Comparison of ENCODE assay signal across 1 cellular context in the genomic region with DNA sequence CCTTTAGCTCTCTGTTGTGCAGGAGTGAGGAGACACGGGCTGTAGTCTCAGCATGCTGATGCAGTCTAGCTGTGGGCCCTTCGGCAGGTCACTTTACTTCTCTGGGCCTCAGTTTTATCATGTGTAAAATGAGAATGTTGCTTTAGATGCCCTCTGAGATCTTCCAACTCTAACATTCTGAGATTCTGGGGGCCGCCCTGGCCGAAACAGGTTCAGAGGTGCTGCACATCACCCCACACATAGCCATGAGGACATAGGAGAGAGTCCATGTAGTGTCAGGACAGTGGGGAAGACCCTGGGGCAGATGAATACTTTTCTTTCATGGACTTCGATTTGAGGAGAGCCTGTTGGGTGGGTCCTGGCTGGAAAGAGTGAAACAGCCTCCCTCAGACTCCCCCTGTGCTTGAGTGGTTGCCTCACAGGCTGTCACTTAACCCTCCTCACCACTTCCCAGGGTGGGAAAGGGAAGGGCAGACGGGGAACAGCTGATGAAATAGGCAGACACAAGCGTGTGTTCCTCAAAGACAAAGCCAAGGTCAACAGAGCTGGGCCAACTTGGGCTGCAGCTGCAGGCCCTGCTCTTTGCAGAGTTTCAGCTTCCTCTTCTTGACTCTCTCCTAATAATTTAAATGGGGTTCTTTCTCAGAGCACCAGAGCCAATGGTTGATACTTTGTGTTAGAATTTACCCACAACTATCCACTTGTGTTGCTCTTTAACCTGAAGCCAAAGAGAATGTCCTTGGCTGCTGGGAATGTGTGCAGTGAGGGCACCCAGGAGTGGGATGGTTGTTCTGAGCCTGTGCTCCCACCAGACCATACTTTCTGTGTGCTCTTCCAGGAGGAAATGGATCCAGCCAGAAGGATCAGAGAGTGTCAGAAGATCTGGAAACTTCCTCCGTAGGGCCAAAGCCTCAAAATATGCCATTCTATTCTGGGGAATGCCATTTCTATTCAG.
TF ChIP-seq lines count a peak whose summit lies in the region.

No MANE protein-coding gene starts in this region.

TF ChIP-seq in K562, 482 proteins besides CTCF, POLR2A, EP300 and RAD21 (continued from another document and continues in another):
- TF ChIP-seq, protein P1, sequence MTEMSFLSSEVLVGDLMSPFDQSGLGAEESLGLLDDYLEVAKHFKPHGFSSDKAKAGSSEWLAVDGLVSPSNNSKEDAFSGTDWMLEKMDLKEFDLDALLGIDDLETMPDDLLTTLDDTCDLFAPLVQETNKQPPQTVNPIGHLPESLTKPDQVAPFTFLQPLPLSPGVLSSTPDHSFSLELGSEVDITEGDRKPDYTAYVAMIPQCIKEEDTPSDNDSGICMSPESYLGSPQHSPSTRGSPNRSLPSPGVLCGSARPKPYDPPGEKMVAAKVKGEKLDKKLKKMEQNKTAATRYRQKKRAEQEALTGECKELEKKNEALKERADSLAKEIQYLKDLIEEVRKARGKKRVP (CRISPR knock-in tag; IDR thresholded peaks at IDR 0.05) = peak; percentile 94
- TF ChIP-seq NR2C2 (CRISPR knock-in tag; IDR thresholded peaks at IDR 0.05) (no peak), NR2C2 (tag; IDR thresholded peaks at IDR 0.05) (peak; percentile 63), ELF2 (CRISPR knock-in tag; IDR thresholded peaks at IDR 0.05) (no peak), RBFOX2 (IDR thresholded peaks at IDR 0.05; ENCODE audit: low read depth, low read length) (0 out of 2 replicates have a peak, but pooled peaks have one; percentile 31), MYC (IDR thresholded peaks at IDR 0.05; ENCODE audit: low read depth, low read length) (peak; percentile 77), MYC (CRISPR knock-in tag; IDR thresholded peaks at IDR 0.05; ENCODE audit: borderline replicate concordance, low read depth) (no peak), KLF6 (CRISPR knock-in tag; IDR thresholded peaks at IDR 0.05; ENCODE audit: borderline replicate concordance) (peak; percentile 77; the same call in 1 of the 2 replicates), ZNF408 (CRISPR knock-in tag; IDR thresholded peaks at IDR 0.05; ENCODE audit: low read depth) (no peak), DMBX1 (CRISPR knock-in tag; IDR thresholded peaks at IDR 0.05; ENCODE audit: borderline replicate concordance) (peak; percentile 67; the same call in 1 of the 2 replicates), TRIM24 (IDR thresholded peaks at IDR 0.05) (peak; percentile 79 to 82; a peak in 2 of 4 replicates), MEF2A (IDR thresholded peaks at IDR 0.05; ENCODE audit: control insufficient read depth, low read depth, low read length) (no peak), MTA3 (IDR thresholded peaks at IDR 0.05; ENCODE audit: borderline replicate concordance) (peak; percentile 44; the same call in 1 of the 2 replicates), ZBTB8A (IDR thresholded peaks at IDR 0.05; ENCODE audit: partially characterized antibody) (no peak), NFYB (IDR thresholded peaks at IDR 0.05; ENCODE audit: extremely low read depth, insufficient read length) (no peak), ZNF217 (CRISPR knock-in tag; IDR thresholded peaks at IDR 0.05) (no peak), SMAD4 (CRISPR knock-in tag; conservative IDR thresholded peaks at IDR 0.05) (peak; percentile 91), NR4A1 (CRISPR knock-in tag; IDR thresholded peaks at IDR 0.05) (no peak), NR4A1 (tag; IDR thresholded peaks at IDR 0.05) (0 out of 2 replicates have a peak, but pooled peaks have one; percentile 48), SMARCE1 (IDR thresholded peaks at IDR 0.05) (peak; percentile 24; the same call in 1 of the 2 replicates), FOXJ2 (tag; IDR thresholded peaks at IDR 0.05) (peak; percentile 61; the same call in 1 of the 2 replicates), RBM25 (IDR thresholded peaks at IDR 0.05; ENCODE audit: low read depth, low read length, severe bottlenecking) (no peak), ZNF766 (CRISPR knock-in tag; conservative IDR thresholded peaks at IDR 0.05) (0 out of 2 replicates have a peak, but pooled peaks have one; percentile 46), CTBP1 (IDR thresholded peaks at IDR 0.05; ENCODE audit: borderline replicate concordance) (peak; percentile 60; the same call in 1 of the 2 replicates), ESRRA (IDR thresholded peaks at IDR 0.05; ENCODE audit: borderline replicate concordance, low read depth) (peak; percentile 100), JUND (IDR thresholded peaks at IDR 0.05; ENCODE audit: borderline replicate concordance, low read depth, low read length) (peak; percentile 46; the same call in 1 of the 2 replicates), JUND (tag; IDR thresholded peaks at IDR 0.05; ENCODE audit: borderline replicate concordance, low read depth, low read length) (no peak; the same call in 2 of the 3 replicates), DIDO1 (tag; IDR thresholded peaks at IDR 0.05; ENCODE audit: low read depth) (no peak), ZNF197 (CRISPR knock-in tag; IDR thresholded peaks at IDR 0.05; ENCODE audit: low read depth) (0 out of 2 replicates have a peak, but pooled peaks have one; percentile 27), RCOR1 (IDR thresholded peaks at IDR 0.05; ENCODE audit: borderline replicate concordance in 1 of 2, low read depth in 2 of 2, low read length in 2 of 2) (peak in 1 of 2 experiments; percentile 20; a peak in 1 of 4 replicates), NBN (IDR thresholded peaks at IDR 0.05; ENCODE audit: low read depth) (peak; percentile 33; the same call in 1 of the 2 replicates), KAT8 (IDR thresholded peaks at IDR 0.05; ENCODE audit: low read depth) (no peak), FOXM1 (IDR thresholded peaks at IDR 0.05; ENCODE audit: low read depth) (no peak), FOXM1 (CRISPR knock-in tag; IDR thresholded peaks at IDR 0.05; ENCODE audit: low read depth) (no peak), DNMT1 (IDR thresholded peaks at IDR 0.05) (no peak), SOX6 (IDR thresholded peaks at IDR 0.05) (peak; percentile 67; the same call in 1 of the 2 replicates), ZNF644 (tag; IDR thresholded peaks at IDR 0.05; ENCODE audit: low read depth) (peak; percentile 69; the same call in 1 of the 2 replicates), BACH1 (tag; IDR thresholded peaks at IDR 0.05) (peak; percentile 70), NFXL1 (CRISPR knock-in tag; IDR thresholded peaks at IDR 0.05) (0 out of 2 replicates have a peak, but pooled peaks have one; percentile 12), NR2C1 (IDR thresholded peaks at IDR 0.05) (no peak), NR2C1 (tag; IDR thresholded peaks at IDR 0.05) (peak; percentile 71; the same call in 1 of the 2 replicates), RNF2 (IDR thresholded peaks at IDR 0.05) (peak; percentile 65; the same call in 1 of the 2 replicates), JUN (IDR thresholded peaks at IDR 0.05; ENCODE audit: borderline replicate concordance, low read depth, low read length) (0 out of 2 replicates have a peak, but pooled peaks have one; percentile 23), JUN (CRISPR knock-in tag; IDR thresholded peaks at IDR 0.05; ENCODE audit: borderline replicate concordance) (no peak), ATF7 (IDR thresholded peaks at IDR 0.05) (peak; percentile 73), CBX1 (IDR thresholded peaks at IDR 0.05; ENCODE audit: low read depth) (peak; percentile 68; the same call in 1 of the 2 replicates)
- TF ChIP-seq, protein P2, sequence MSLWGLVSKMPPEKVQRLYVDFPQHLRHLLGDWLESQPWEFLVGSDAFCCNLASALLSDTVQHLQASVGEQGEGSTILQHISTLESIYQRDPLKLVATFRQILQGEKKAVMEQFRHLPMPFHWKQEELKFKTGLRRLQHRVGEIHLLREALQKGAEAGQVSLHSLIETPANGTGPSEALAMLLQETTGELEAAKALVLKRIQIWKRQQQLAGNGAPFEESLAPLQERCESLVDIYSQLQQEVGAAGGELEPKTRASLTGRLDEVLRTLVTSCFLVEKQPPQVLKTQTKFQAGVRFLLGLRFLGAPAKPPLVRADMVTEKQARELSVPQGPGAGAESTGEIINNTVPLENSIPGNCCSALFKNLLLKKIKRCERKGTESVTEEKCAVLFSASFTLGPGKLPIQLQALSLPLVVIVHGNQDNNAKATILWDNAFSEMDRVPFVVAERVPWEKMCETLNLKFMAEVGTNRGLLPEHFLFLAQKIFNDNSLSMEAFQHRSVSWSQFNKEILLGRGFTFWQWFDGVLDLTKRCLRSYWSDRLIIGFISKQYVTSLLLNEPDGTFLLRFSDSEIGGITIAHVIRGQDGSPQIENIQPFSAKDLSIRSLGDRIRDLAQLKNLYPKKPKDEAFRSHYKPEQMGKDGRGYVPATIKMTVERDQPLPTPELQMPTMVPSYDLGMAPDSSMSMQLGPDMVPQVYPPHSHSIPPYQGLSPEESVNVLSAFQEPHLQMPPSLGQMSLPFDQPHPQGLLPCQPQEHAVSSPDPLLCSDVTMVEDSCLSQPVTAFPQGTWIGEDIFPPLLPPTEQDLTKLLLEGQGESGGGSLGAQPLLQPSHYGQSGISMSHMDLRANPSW (CRISPR knock-in tag; IDR thresholded peaks at IDR 0.05) = no peak
- TF ChIP-seq, protein P3, sequence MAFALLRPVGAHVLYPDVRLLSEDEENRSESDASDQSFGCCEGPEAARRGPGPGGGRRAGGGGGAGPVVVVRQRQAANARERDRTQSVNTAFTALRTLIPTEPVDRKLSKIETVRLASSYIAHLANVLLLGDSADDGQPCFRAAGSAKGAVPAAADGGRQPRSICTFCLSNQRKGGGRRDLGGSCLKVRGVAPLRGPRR (CRISPR knock-in tag; IDR thresholded peaks at IDR 0.05) = no peak
- TF ChIP-seq, protein P4, sequence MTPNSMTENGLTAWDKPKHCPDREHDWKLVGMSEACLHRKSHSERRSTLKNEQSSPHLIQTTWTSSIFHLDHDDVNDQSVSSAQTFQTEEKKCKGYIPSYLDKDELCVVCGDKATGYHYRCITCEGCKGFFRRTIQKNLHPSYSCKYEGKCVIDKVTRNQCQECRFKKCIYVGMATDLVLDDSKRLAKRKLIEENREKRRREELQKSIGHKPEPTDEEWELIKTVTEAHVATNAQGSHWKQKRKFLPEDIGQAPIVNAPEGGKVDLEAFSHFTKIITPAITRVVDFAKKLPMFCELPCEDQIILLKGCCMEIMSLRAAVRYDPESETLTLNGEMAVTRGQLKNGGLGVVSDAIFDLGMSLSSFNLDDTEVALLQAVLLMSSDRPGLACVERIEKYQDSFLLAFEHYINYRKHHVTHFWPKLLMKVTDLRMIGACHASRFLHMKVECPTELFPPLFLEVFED (CRISPR knock-in tag; conservative IDR thresholded peaks at IDR 0.05) = 0 out of 2 replicates have a peak, but pooled peaks have one; percentile 38
- TF ChIP-seq, protein P5, sequence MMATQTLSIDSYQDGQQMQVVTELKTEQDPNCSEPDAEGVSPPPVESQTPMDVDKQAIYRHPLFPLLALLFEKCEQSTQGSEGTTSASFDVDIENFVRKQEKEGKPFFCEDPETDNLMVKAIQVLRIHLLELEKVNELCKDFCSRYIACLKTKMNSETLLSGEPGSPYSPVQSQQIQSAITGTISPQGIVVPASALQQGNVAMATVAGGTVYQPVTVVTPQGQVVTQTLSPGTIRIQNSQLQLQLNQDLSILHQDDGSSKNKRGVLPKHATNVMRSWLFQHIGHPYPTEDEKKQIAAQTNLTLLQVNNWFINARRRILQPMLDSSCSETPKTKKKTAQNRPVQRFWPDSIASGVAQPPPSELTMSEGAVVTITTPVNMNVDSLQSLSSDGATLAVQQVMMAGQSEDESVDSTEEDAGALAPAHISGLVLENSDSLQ (IDR thresholded peaks at IDR 0.05) = peak; percentile 80
- TF ChIP-seq, protein P6, sequence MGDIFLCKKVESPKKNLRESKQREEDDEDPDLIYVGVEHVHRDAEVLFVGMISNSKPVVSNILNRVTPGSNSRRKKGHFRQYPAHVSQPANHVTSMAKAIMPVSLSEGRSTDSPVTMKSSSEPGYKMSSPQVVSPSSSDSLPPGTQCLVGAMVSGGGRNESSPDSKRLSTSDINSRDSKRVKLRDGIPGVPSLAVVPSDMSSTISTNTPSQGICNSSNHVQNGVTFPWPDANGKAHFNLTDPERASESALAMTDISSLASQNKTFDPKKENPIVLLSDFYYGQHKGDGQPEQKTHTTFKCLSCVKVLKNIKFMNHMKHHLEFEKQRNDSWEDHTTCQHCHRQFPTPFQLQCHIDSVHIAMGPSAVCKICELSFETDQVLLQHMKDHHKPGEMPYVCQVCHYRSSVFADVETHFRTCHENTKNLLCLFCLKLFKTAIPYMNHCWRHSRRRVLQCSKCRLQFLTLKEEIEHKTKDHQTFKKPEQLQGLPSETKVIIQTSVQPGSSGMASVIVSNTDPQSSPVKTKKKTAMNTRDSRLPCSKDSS (IDR thresholded peaks at IDR 0.05; ENCODE audit: low read depth, partially characterized antibody) = no peak
- TF ChIP-seq, protein P7, sequence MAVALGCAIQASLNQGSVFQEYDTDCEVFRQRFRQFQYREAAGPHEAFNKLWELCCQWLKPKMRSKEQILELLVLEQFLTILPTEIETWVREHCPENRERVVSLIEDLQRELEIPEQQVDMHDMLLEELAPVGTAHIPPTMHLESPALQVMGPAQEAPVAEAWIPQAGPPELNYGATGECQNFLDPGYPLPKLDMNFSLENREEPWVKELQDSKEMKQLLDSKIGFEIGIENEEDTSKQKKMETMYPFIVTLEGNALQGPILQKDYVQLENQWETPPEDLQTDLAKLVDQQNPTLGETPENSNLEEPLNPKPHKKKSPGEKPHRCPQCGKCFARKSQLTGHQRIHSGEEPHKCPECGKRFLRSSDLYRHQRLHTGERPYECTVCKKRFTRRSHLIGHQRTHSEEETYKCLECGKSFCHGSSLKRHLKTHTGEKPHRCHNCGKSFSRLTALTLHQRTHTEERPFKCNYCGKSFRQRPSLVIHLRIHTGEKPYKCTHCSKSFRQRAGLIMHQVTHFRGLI (CRISPR knock-in tag; IDR thresholded peaks at IDR 0.05) = no peak
- TF ChIP-seq, protein P8, sequence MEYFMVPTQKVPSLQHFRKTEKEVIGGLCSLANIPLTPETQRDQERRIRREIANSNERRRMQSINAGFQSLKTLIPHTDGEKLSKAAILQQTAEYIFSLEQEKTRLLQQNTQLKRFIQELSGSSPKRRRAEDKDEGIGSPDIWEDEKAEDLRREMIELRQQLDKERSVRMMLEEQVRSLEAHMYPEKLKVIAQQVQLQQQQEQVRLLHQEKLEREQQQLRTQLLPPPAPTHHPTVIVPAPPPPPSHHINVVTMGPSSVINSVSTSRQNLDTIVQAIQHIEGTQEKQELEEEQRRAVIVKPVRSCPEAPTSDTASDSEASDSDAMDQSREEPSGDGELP (CRISPR knock-in tag; IDR thresholded peaks at IDR 0.05; ENCODE audit: borderline replicate concordance) = peak; percentile 53; the same call in 1 of the 2 replicates
- TF ChIP-seq, protein P9, sequence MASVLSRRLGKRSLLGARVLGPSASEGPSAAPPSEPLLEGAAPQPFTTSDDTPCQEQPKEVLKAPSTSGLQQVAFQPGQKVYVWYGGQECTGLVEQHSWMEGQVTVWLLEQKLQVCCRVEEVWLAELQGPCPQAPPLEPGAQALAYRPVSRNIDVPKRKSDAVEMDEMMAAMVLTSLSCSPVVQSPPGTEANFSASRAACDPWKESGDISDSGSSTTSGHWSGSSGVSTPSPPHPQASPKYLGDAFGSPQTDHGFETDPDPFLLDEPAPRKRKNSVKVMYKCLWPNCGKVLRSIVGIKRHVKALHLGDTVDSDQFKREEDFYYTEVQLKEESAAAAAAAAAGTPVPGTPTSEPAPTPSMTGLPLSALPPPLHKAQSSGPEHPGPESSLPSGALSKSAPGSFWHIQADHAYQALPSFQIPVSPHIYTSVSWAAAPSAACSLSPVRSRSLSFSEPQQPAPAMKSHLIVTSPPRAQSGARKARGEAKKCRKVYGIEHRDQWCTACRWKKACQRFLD (CRISPR knock-in tag; IDR thresholded peaks at IDR 0.05) = peak; percentile 69; the same call in 1 of the 2 replicates
